ENCODE assay signal across 25 cellular contexts in the genomic region with DNA sequence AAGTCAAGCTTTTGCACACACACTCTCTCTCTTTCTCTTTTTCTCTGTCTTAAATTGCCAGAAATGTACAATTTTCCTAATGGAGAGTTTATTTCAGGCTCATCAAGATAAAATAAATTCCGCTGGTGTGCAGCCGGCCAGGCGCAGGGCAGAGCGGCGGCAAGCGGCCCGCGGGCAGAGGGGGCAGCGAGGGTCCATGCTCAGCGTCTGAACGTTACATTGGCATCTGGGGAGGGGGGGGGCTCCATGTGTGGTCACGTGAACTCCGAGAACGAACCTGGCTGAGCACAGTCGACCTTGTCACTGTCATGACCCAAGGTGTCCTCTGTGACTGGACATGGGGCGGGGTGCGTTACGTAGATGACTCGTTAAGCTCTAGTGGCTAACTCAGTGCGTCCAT. TPM values are rescaled to one million over a fixed set of nuclear protein-coding genes. Genes with fewer than 3 reads are reported as not detected.
"Had no signal": no experiment of that assay in that cellular context is flagged by ENCODE, and none has a peak within 500 bp of the region (broad histone marks: within the 10 kb centered on the region; RNA-seq: fewer than 3 reads in every experiment).

No MANE protein-coding gene starts in this region.

- H3K27me3 ChIP-seq: gastrocnemius medialis had no signal

- H3K9me3 Mint-ChIP-seq: mesothelial cell of epicardium had no signal

- H3K4me1 ChIP-seq: gastrocnemius medialis, heart right ventricle, left lung, lower lobe of right lung had no signal

- H3K4me1 Mint-ChIP-seq: naive B cell had no signal

- H3K9me3 ChIP-seq: esophagus squamous epithelium, gastrocnemius medialis, heart right ventricle, left lung, lower lobe of right lung, mucosa of descending colon had no signal

- H3K27ac ChIP-seq: coronary artery, dorsolateral prefrontal cortex, gastrocnemius medialis, heart right ventricle, left lung, lower lobe of right lung had no signal

- DNase-seq: dermis blood vessel endothelial cell; dorsolateral prefrontal cortex; effector CD4-positive, alpha-beta T cell; effector memory CD4-positive, alpha-beta T cell; esophagus squamous epithelium; foreskin fibroblast; foreskin melanocyte; gastrocnemius medialis; glutamatergic neuron; head of caudate nucleus; heart right ventricle; hippocampal formation; left cardiac atrium; left lung; left ventricle myocardium superior; lower lobe of right lung; mesenchymal stem cell; mucosa of descending colon; naive B cell had no signal

- H3K4me3 Mint-ChIP-seq: mesothelial cell of epicardium, naive B cell had no signal

- H3K27ac Mint-ChIP-seq: mesothelial cell of epicardium, naive B cell had no signal

- ATAC-seq: esophagus mucosa, gastrocnemius medialis, heart right ventricle, left cardiac atrium, left lung, left ventricle myocardium superior, lower lobe of right lung, mucosa of descending colon had no signal

- H3K4me3 ChIP-seq: coronary artery, dorsolateral prefrontal cortex, esophagus squamous epithelium, gastrocnemius medialis, heart right ventricle, left lung, lower lobe of right lung, mucosa of descending colon had no signal

- H3K36me3 ChIP-seq: esophagus squamous epithelium, gastrocnemius medialis, heart right ventricle, left lung, lower lobe of right lung had no signal

- H3K36me3 Mint-ChIP-seq: mesothelial cell of epicardium, naive B cell had no signal

RNA-seq across cellular contexts. Expression of gene FZD10, which starts 23.8 kb away (rescaled TPM):
- total RNA-seq: endothelial cell of umbilical vein, glomerular endothelial cell, myocyte had no signal
- polyA plus RNA-seq: endothelial cell of umbilical vein had no signal
